ENCODE assay signal across 28 cellular contexts in genomic region chr14:33402604-33403003, GRCh38.
"Had no signal": no experiment of that assay in that cellular context is flagged by ENCODE, and none has a peak within 500 bp of the region (broad histone marks: within the 10 kb centered on the region; RNA-seq: fewer than 3 reads in every experiment).

No MANE protein-coding gene starts in this region.

- H3K27ac ChIP-seq: ascending aorta, cardiac muscle cell, KMS-11, Peyer's patch, SK-N-MC had no signal

- H3K36me3 ChIP-seq: ascending aorta, cardiac muscle cell, Peyer's patch had no signal

- H3K4me1 ChIP-seq: ascending aorta, Peyer's patch had no signal

- DNase-seq: activated CD4-positive, alpha-beta T cell treated with anti-CD3 and anti-CD28 coated beads, Interleukin-2, amount 10 ng/mL, durations not matched to agents 24 days and 14 days; activated CD4-positive, alpha-beta T cell treated with anti-CD3 and anti-CD28 coated beads, Interleukin-2, amount 50 U/mL, for 4 hours; activated CD8-positive, alpha-beta T cell treated with anti-CD3 and anti-CD28 coated beads for 36 hours; activated effector memory CD4-positive, alpha-beta T cell treated with anti-CD3 and anti-CD28 coated beads, Interleukin-2, amount 50 U/mL, for 16 hours; activated naive CD4-positive, alpha-beta T cell; activated naive CD4-positive, alpha-beta T cell treated with anti-CD3 and anti-CD28 coated beads, Interleukin-2, amount 50 U/mL, for 16 hours; activated naive CD8-positive, alpha-beta T cell treated with anti-CD3 and anti-CD28 coated beads for 36 hours; activated T-cell treated with anti-CD3 and anti-CD28 coated beads, Interleukin-2, amount 50 U/mL, for 1 hour; activated T-cell treated with anti-CD3 and anti-CD28 coated beads, Interleukin-2, amount 50 U/mL, for 72 hours; amniotic stem cell; NCI-H1092 treated with DMSO at 0.1 percent for 48 hours; NCI-H1417; NCI-H146; NCI-H187; NCI-H2081 treated with DMSO at 0.1 percent for 48 hours; NCI-H345; NCI-H524 treated with DMSO at 0.1 percent for 48 hours; NCI-H748 treated with DMSO at 0.1 percent for 48 hours; NK-92 treated with Interleukin-12 subunit alpha and Interleukin-12 subunit beta, amount 100 ng/mL, for 24 hours; PC-3; Peyer's patch; RPMI8226; T1000 had no signal

- H3K4me3 ChIP-seq: ascending aorta, cardiac muscle cell, Peyer's patch, SK-N-MC had no signal

- H3K27me3 ChIP-seq: ascending aorta, cardiac muscle cell, Peyer's patch had no signal

- ATAC-seq: activated CD8-positive, alpha-beta T cell treated with anti-CD3 and anti-CD28 coated beads for 36 hours; activated T-cell treated with anti-CD3 and anti-CD28 coated beads, Interleukin-2, amount 50 U/mL, for 72 hours; activated T-helper 17 cell treated with anti-CD3 and anti-CD28 coated beads, Interleukin-2, amount 50 U/mL, for 72 hours; PC-3 had no signal
